4 cellular contexts compared by ENCODE assay signal in the genomic region with DNA sequence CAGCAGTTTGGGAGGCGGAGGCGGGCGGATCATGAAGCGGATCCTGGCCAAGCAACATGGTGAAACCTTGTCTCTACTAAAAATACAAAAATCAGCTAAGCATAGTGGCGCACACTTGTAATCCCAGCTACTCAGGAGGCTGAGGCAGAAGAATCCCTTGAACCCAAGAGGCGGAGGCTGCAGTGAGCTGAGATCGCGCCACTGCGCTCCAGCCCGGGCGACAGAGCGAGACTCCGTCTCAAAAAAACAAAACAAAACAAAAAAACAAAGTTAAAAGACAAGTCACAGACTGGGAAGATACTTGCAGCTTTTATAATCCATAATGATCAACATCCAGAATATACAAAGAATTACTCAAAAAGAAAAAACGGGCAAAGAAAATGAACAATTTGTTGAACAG. TPM values are rescaled to one million over a fixed set of nuclear protein-coding genes. Genes with fewer than 3 reads are reported as not detected.
"Had no signal": no experiment of that assay in that cellular context is flagged by ENCODE, and none has a peak within 500 bp of the region (broad histone marks: within the 10 kb centered on the region; RNA-seq: fewer than 3 reads in every experiment).

No MANE protein-coding gene starts in this region.

RNA-seq across cellular contexts. Expression of a gene that starts 57.2 kb away (rescaled TPM):
- total RNA-seq: aorta, ascending aorta, body of pancreas, cardiac septum had no signal
